ENCODE assay signal across 13 cellular contexts in the genomic region with DNA sequence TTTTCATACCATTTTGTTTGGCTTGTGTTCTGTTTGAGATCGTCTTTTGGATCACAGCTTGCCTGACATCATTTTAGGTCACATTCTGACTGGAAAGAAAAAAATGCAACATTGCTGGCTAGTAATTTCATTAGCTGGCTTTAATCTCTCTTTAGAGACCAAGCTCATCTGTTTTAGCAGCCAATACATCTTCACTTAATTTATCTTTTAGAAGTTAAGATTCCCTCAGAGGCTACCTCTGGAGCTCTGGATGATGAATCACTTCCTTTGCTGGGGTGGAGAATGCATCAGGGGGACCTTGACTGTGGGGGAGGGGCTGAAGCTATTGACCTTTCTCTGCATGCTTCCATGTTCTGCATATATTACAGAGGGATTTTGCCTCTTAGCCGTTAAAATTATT.
A peak's percentile ranks its signal among the peaks of the same experiment; 100 is the strongest.
DNase-seq lines count a peak whose midpoint lies in the region; ATAC-seq, FAIRE-seq and TF ChIP-seq lines count a peak whose summit lies in the region.
"Had no signal": no experiment of that assay in that cellular context is flagged by ENCODE, and none has a peak within 500 bp of the region (broad histone marks: within the 10 kb centered on the region; RNA-seq: fewer than 3 reads in every experiment).

No MANE protein-coding gene starts in this region.

- no peaks in the 10 kb centered on the region for H3K9me1 ChIP-seq in endothelial cell of umbilical vein (replicated peaks; ENCODE audit: control insufficient read depth, extremely low read depth, insufficient read depth, low read length)

- TF ChIP-seq POLR2A in endothelial cell of umbilical vein (IDR thresholded peaks at IDR 0.05; ENCODE audit: low read depth, low read length): no peak

- H3K36me3 ChIP-seq in PC-3 (ENCODE audit: low read depth, low read length): peaks cover 54% of the 10 kb centered on the region
- peaks cover 3 to 10% of the 10 kb centered on the region in 2 experiments for H3K36me3 ChIP-seq in endothelial cell of umbilical vein (ENCODE audit: control insufficient read depth in 2 of 2, extremely low read depth in 1 of 2, insufficient read depth in 2 of 2, low read length in 2 of 2)

- peak; percentile 72 for FAIRE-seq in endothelial cell of umbilical vein (lab: Jason Lieb, UNC)

- DNase-seq in EH (ENCODE audit: low read depth) (peak; percentile 86), PC-3 (peak; percentile 51), endothelial cell of umbilical vein (ENCODE audit: low read depth, low spot score) (peak; percentile 37), NCI-H2029 treated with DMSO at 0.1 percent for 48 hours (lab: John Stamatoyannopoulos, UW) (no peak), KBM-7 (no peak), NAMALWA (ENCODE audit: low spot score) (no peak), inferior parietal cortex (ENCODE audit: extremely low spot score) (no peak)
- DNase-seq: activated CD4-positive, alpha-beta T cell treated with anti-CD3 and anti-CD28 coated beads, Interleukin-2, amount 50 U/mL, for 4 hours; Caco-2; NCI-H1694 treated with DMSO at 0.1 percent for 48 hours; NK-92 treated with Interleukin-12 subunit alpha and Interleukin-12 subunit beta, amount 100 ng/mL, for 24 hours had no signal

- H3K4me1 Mint-ChIP-seq in nephron: peaks cover 54% of the 10 kb centered on the region
- H3K4me1 Mint-ChIP-seq: activated naive CD4-positive, alpha-beta T cell treated with anti-CD3 and anti-CD28 coated beads, Interleukin-2, amount 50 U/mL, for 24 hours had no signal

- peaks cover 10% of the 10 kb centered on the region for H3F3A ChIP-seq in PC-3 (ENCODE audit: low read length, unreplicated experiment)

- BruUV-seq in PC-3 (replicated peaks; lab: Mats Ljungman, UMichigan) (no TSS peak), endothelial cell of umbilical vein (replicated peaks; lab: Mats Ljungman, UMichigan) (no TSS peak)

- no peak overlapping the region for H3K4me3 Mint-ChIP-seq in nephron
- H3K4me3 Mint-ChIP-seq: activated naive CD4-positive, alpha-beta T cell treated with anti-CD3 and anti-CD28 coated beads, Interleukin-2, amount 50 U/mL, for 24 hours had no signal

- H3K4me3 ChIP-seq in PC-3 (ENCODE audit: low read length) (peak overlapping the region; percentile 2; the same call in 1 of the 2 replicates), endothelial cell of umbilical vein (replicated peaks in 1 of 3; ENCODE audit: insufficient read depth in 1 of 3, low read depth in 1 of 3, low read length in 3 of 3) (no peak overlapping the region)

- H3K4me1 ChIP-seq in PC-3 (ENCODE audit: insufficient read depth, low read length) (peaks cover 42% of the 10 kb centered on the region), endothelial cell of umbilical vein (ENCODE audit: control insufficient read depth, extremely low read depth, insufficient read depth, low read length) (peaks cover 44% of the 10 kb centered on the region)

- H3K79me2 ChIP-seq in PC-3 (ENCODE audit: low read length) (peaks cover 30% of the 10 kb centered on the region), endothelial cell of umbilical vein (ENCODE audit: control insufficient read depth, insufficient read depth, low read length) (peaks cover 30% of the 10 kb centered on the region)

- H3K27me3 Mint-ChIP-seq in nephron (ENCODE audit: low read depth): no peaks in the 10 kb centered on the region
- H3K27me3 Mint-ChIP-seq: activated naive CD4-positive, alpha-beta T cell treated with anti-CD3 and anti-CD28 coated beads, Interleukin-2, amount 50 U/mL, for 24 hours had no signal

- H3K9me3 ChIP-seq in PC-3 (ENCODE audit: low read length) (no peaks in the 10 kb centered on the region), endothelial cell of umbilical vein (replicated peaks; ENCODE audit: control insufficient read depth, insufficient read depth, low read length) (no peaks in the 10 kb centered on the region)
- H3K9me3 ChIP-seq: Caco-2 had no signal

- H3K27ac Mint-ChIP-seq in nephron: peak overlapping the region; percentile 39 to 63 (median 57)
- H3K27ac Mint-ChIP-seq: activated naive CD4-positive, alpha-beta T cell treated with anti-CD3 and anti-CD28 coated beads, Interleukin-2, amount 50 U/mL, for 24 hours had no signal

- H3K4me2 ChIP-seq in PC-3 (ENCODE audit: low read length) (peak overlapping the region; percentile 42), endothelial cell of umbilical vein (ENCODE audit: insufficient read depth, low read length) (peak overlapping the region; percentile 13)

- H2AFZ ChIP-seq in PC-3 (ENCODE audit: low read length): no peak overlapping the region
- H2AFZ ChIP-seq in endothelial cell of umbilical vein (ENCODE audit: low read depth, low read length): no peak overlapping the region

- no peak overlapping the region for H3K9ac ChIP-seq in PC-3 (ENCODE audit: low read length)
- no peak overlapping the region for H3K9ac ChIP-seq in endothelial cell of umbilical vein (replicated peaks; ENCODE audit: extremely low read depth, insufficient read depth, low read length)

- peak overlapping the region; percentile 22 for H3K27ac ChIP-seq in PC-3 (ENCODE audit: low read length)
- H3K27ac ChIP-seq in endothelial cell of umbilical vein (ENCODE audit: insufficient read depth, low read depth, low read length): peak overlapping the region; percentile 37

- H3K9me3 Mint-ChIP-seq in nephron: no peaks in the 10 kb centered on the region
- H3K9me3 Mint-ChIP-seq: activated naive CD4-positive, alpha-beta T cell treated with anti-CD3 and anti-CD28 coated beads, Interleukin-2, amount 50 U/mL, for 24 hours had no signal

- TF ChIP-seq CTCF in PC-3 (conservative IDR thresholded peaks at IDR 0.05; ENCODE audit: low read depth, low read length): no peak
- TF ChIP-seq CTCF in endothelial cell of umbilical vein (IDR thresholded peaks at IDR 0.05; ENCODE audit: extremely low read depth in 1 of 2, insufficient read depth in 1 of 2, low read depth in 1 of 2, low read length in 2 of 2): no peak
- TF ChIP-seq CTCF in nephron (IDR thresholded peaks at IDR 0.05; ENCODE audit: unreplicated experiment in 3 of 3): no peak

- dilution Hi-C loops in endothelial cell of umbilical vein (cut with MboI; ENCODE audit: extremely low pct_ligation_motif_present, low sequenced_read_pairs): no loop called here

- H4K20me1 ChIP-seq in PC-3 (ENCODE audit: low read length) (no peaks in the 10 kb centered on the region), endothelial cell of umbilical vein (replicated peaks; ENCODE audit: control insufficient read depth, extremely low read depth, insufficient read depth, low read length) (no peaks in the 10 kb centered on the region)

- peaks cover 54% of the 10 kb centered on the region for H3K36me3 Mint-ChIP-seq in nephron (ENCODE audit: low read depth)
- H3K36me3 Mint-ChIP-seq: activated naive CD4-positive, alpha-beta T cell treated with anti-CD3 and anti-CD28 coated beads, Interleukin-2, amount 50 U/mL, for 24 hours had no signal

- H3K27me3 ChIP-seq in PC-3 (ENCODE audit: low read length): no peaks in the 10 kb centered on the region
- no peaks in the 10 kb centered on the region for H3K27me3 ChIP-seq in endothelial cell of umbilical vein (ENCODE audit: control insufficient read depth in 2 of 2, insufficient read depth in 2 of 2, low read length in 2 of 2)

- intact Hi-C loops in PC-3 (cut with micrococcal nuclease) (no loop called here), endothelial cell of umbilical vein (cut with micrococcal nuclease) (no loop called here)

- peak; percentile 29 for ATAC-seq in PC-3

- CTCF ChIA-PET in PC-3 (lab: Charles Lee) (interaction anchor here (0.7 to 1.1 kb wide), 2 partner anchors 14 to 248 kb away, joined by 3 to 6 read pairs; no protein-coding TSS in a partner anchor), endothelial cell of umbilical vein (lab: Charles Lee) (interaction anchor here (0.7 to 7.2 kb wide), 20 partner anchors 8 to 249 kb away, joined by 3 to 177 read pairs (median 4); no protein-coding TSS in a partner anchor)

- no peaks in the 10 kb centered on the region for H3K9me2 ChIP-seq in PC-3 (replicated peaks; ENCODE audit: low read length)

- in situ Hi-C loops in KBM-7 (cut with MboI; ENCODE audit: low pct_unique_long_range_greater_than_20kb, low sequenced_read_pairs): no loop called here

- POLR2A ChIA-PET in PC-3 (lab: Charles Lee; ENCODE audit: unreplicated experiment): no interaction called here
- POLR2A ChIA-PET in endothelial cell of umbilical vein (lab: Charles Lee): no interaction called here

TF ChIP-seq in endothelial cell of umbilical vein, 7 proteins besides CTCF, POLR2A, EP300 and RAD21:
- no peak for TF ChIP-seq GATA2 (IDR thresholded peaks at IDR 0.05; ENCODE audit: insufficient read depth, insufficient read length, low read depth, low read length)
- no peak for TF ChIP-seq MYC (IDR thresholded peaks at IDR 0.05; ENCODE audit: low read depth, low read length)
- peak; percentile 85 for TF ChIP-seq FOS (IDR thresholded peaks at IDR 0.05; ENCODE audit: borderline replicate concordance, insufficient read depth, low read length)
- TF ChIP-seq JUN (IDR thresholded peaks at IDR 0.05; ENCODE audit: borderline replicate concordance, insufficient read depth, insufficient read length, low read depth): peak; percentile 48
- peak; percentile 37 for TF ChIP-seq POLR2AphosphoS5 (IDR thresholded peaks at IDR 0.05; ENCODE audit: insufficient read depth, low read depth, low read length)
- no peak for TF ChIP-seq EZH2 (IDR thresholded peaks at IDR 0.05; ENCODE audit: borderline replicate concordance, low read depth, low read length, severe bottlenecking)
- TF ChIP-seq MAX (IDR thresholded peaks at IDR 0.05; ENCODE audit: insufficient read depth, insufficient read length): no peak

Comparison
In these comparisons a context has a peak if more than half of its experiments do, and no peak if none do; other contexts are left out.
1. DNase-seq: peak in EH (single experiment), PC-3 (single experiment) and endothelial cell of umbilical vein (single experiment); none in NCI-H2029 treated with DMSO at 0.1 percent for 48 hours (single experiment), KBM-7 (single experiment), NAMALWA (single experiment) and inferior parietal cortex (single experiment).